Comparison of ENCODE assay signal across 1 cellular context in the genomic region with DNA sequence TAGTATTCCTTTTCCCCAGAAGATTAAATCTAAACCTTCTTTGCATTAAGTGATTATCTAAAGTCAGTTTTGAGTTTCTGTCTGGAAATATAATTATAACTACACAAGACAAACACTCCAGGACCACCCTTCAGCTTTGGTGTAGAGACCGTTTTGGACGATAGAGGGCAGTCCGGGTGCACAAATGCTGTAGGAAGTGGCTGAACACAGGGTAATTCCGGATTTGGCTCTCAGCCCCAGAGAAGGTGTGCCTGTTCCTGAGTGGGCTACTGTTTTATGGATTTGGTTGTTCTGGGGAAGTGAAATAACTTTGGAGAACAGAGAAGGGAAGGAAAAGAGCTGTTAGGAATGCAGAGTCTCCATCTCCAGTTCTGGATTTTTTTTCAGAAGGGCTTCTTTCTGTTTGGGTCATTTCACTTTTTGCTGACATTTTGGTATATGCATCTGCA.
TF ChIP-seq lines count a peak whose summit lies in the region.

No MANE protein-coding gene starts in this region.

TF ChIP-seq in endothelial cell of umbilical vein, 7 proteins besides CTCF, POLR2A, EP300 and RAD21:
- no peak for TF ChIP-seq EZH2 (IDR thresholded peaks at IDR 0.05; ENCODE audit: borderline replicate concordance, low read depth, low read length, severe bottlenecking)
